In genomic region chr3:9704343-9705322, GRCh38 we compare ENCODE assay signal across 9 cellular contexts. TPM values are rescaled to one million over a fixed set of nuclear protein-coding genes. Genes with fewer than 3 reads are reported as not detected.
DNase-seq lines count a peak whose midpoint lies in the region; ATAC-seq and TF ChIP-seq lines count a peak whose summit lies in the region.
"Had no signal": no experiment of that assay in that cellular context is flagged by ENCODE, and none has a peak within 500 bp of the region (broad histone marks: within the 10 kb centered on the region; RNA-seq: fewer than 3 reads in every experiment).

No MANE protein-coding gene starts in this region.

- CTCF ChIA-PET in RWPE1 (lab: Yijun Ruan, JAX), result no interaction called here

- TF ChIP-seq CTCF in RWPE1 (conservative IDR thresholded peaks at IDR 0.05; ENCODE audit: low read depth) (no peak), uterus (IDR thresholded peaks at IDR 0.05) (no peak)

- peaks cover 15% of the 10 kb centered on the region for H3K36me3 ChIP-seq in mesodermal cell (ENCODE audit: control insufficient read depth, insufficient read depth, low read length)
- H3K36me3 ChIP-seq in uterus, result no peaks in the 10 kb centered on the region

- peaks cover 18% of the 10 kb centered on the region for H3K36me3 Mint-ChIP-seq in effector memory CD8-positive, alpha-beta T cell (ENCODE audit: insufficient read depth)

- intact Hi-C loops in uterus (cut with DNase I; ENCODE audit: low total_unique reads), result no loop called here

- H3K4me3 ChIP-seq in mesodermal cell (ENCODE audit: extremely low read depth, insufficient read depth, low read length, poor library complexity, severe bottlenecking) (peak overlapping the region; percentile 31), uterus (peak overlapping the region in 1 of 2 donors; percentile 9)

- peaks cover 4 to 10% of the 10 kb centered on the region in 2 donors for H3K4me1 Mint-ChIP-seq in effector memory CD8-positive, alpha-beta T cell (ENCODE audit: low read depth in 2 of 2)

- peak overlapping the region; percentile 54 to 60 for H3K4me3 Mint-ChIP-seq in effector memory CD8-positive, alpha-beta T cell

- peak; percentile 39 for ATAC-seq in effector memory CD8-positive, alpha-beta T cell (replicated peaks)

- TF ChIP-seq POLR2A in uterus (IDR thresholded peaks at IDR 0.05), result no peak

- peaks cover 3% of the 10 kb centered on the region for H3K4me1 ChIP-seq in mesodermal cell (ENCODE audit: control insufficient read depth, insufficient read depth, low read length, poor library complexity, severe bottlenecking)
- peaks cover 0 to 8% of the 10 kb centered on the region in 2 donors for H3K4me1 ChIP-seq in uterus

- no peaks in the 10 kb centered on the region for H3K9me3 Mint-ChIP-seq in effector memory CD8-positive, alpha-beta T cell

- H3K9me3 ChIP-seq in mesodermal cell (ENCODE audit: control insufficient read depth, low read length) (no peaks in the 10 kb centered on the region), uterus (no peaks in the 10 kb centered on the region)

- peak; percentile 16 to 67 for DNase-seq in NCI-H526 (lab: John Stamatoyannopoulos, UW)
- DNase-seq in NCI-H526 treated with DMSO at 0.1 percent for 48 hours (lab: John Stamatoyannopoulos, UW), result no peak
- peak; percentile 55 for DNase-seq in RWPE1 (ENCODE audit: low spot score)
- no peak for DNase-seq in effector memory CD8-positive, alpha-beta T cell
- DNase-seq in uterus, result peak; percentile 32 to 40
- DNase-seq in NCI-H128 (lab: John Stamatoyannopoulos, UW; ENCODE audit: unreplicated experiment), result no peak
- no peak for DNase-seq in NCI-H1048 (lab: John Stamatoyannopoulos, UW)
- DNase-seq: DND-41 had no signal

- no peak overlapping the region for H3K27ac ChIP-seq in RWPE1
- H3K27ac ChIP-seq in mesodermal cell (ENCODE audit: low read depth, low read length, severe bottlenecking), result no peak overlapping the region
- no peak overlapping the region for H3K27ac ChIP-seq in uterus

- no peak overlapping the region for H3K27ac Mint-ChIP-seq in effector memory CD8-positive, alpha-beta T cell

- POLR2A ChIA-PET in RWPE1 (lab: Yijun Ruan, JAX; ENCODE audit: low non-redundant PET), result no interaction called here

- 2 to 3% methylated on average over 42 to 52 of the region's 62 CpGs for WGBS in mesodermal cell (ENCODE audit: insufficient coverage in 2 of 2), 2 experiments

- H3K27me3 Mint-ChIP-seq in effector memory CD8-positive, alpha-beta T cell, result peaks cover 13 to 31% of the 10 kb centered on the region in 2 donors

- peaks cover 0 to 5% of the 10 kb centered on the region in 2 donors for H3K27me3 ChIP-seq in uterus

RNA-seq across cellular contexts. Expression of gene CPNE9, which starts 1.0 kb away (rescaled TPM):
- polyA plus RNA-seq in mesodermal cell (2013, experiment 1 of 2), result 0.37 TPM
- 0.30 TPM for polyA plus RNA-seq in mesodermal cell (2013, experiment 2 of 2)
- total RNA-seq in uterus, result not detected

RNA-seq across cellular contexts. Expression of gene BRPF1, which starts 26.9 kb away (rescaled TPM):
- polyA plus RNA-seq in mesodermal cell (2013, experiment 1 of 2), result 16.8 TPM
- polyA plus RNA-seq in mesodermal cell (2013, experiment 2 of 2), result 12.9 TPM
- total RNA-seq in uterus, result 10 to 100 TPM; 10.8 to 36.0 (median 16.7) TPM

RNA-seq across cellular contexts. Expression of gene OGG1, which starts 45.1 kb away (rescaled TPM):
- polyA plus RNA-seq in mesodermal cell (2013, experiment 1 of 2), result 20.2 TPM
- polyA plus RNA-seq in mesodermal cell (2013, experiment 2 of 2), result 20.5 TPM
- total RNA-seq in uterus, result 10 to 100 TPM; 29.8 to 60.7 (median 44.2) TPM

RNA-seq across cellular contexts. Expression of gene MTMR14, which starts 55.3 kb away (rescaled TPM):
- 39.0 TPM for polyA plus RNA-seq in mesodermal cell (2013, experiment 1 of 2)
- polyA plus RNA-seq in mesodermal cell (2013, experiment 2 of 2), result 34.2 TPM
- total RNA-seq in uterus, result 10 to 100 TPM; 11.8 to 32.4 (median 22.2) TPM

Comparison
In these comparisons a context has a peak if more than half of its experiments do, and no peak if none do; other contexts are left out.
1. DNase-seq: peak in NCI-H526 (2 of 2), RWPE1 (single experiment) and uterus (2 of 2); none in NCI-H526 treated with DMSO at 0.1 percent for 48 hours (single experiment), effector memory CD8-positive, alpha-beta T cell (0 of 3), NCI-H128 (single experiment) and NCI-H1048 (single experiment).